In genomic region chr4:168569066-168569908, GRCh38 we compare ENCODE assay signal across 9 cellular contexts.
A peak's percentile ranks its signal among the peaks of the same experiment; 100 is the strongest.
DNase-seq lines count a peak whose midpoint lies in the region; ATAC-seq, FAIRE-seq and TF ChIP-seq lines count a peak whose summit lies in the region.
"Had no signal": no experiment of that assay in that cellular context is flagged by ENCODE, and none has a peak within 500 bp of the region (broad histone marks: within the 10 kb centered on the region; RNA-seq: fewer than 3 reads in every experiment).

No MANE protein-coding gene starts in this region.

- H3K27ac ChIP-seq in A549 = peak overlapping the region in 1 of 2 experiments; percentile 23; a peak in 1 of 6 replicates

- H3K36me3 ChIP-seq in H7 (replicated peaks; ENCODE audit: control insufficient read depth, insufficient read depth, low read length) = no peaks in the 10 kb centered on the region

- H3K4me2 ChIP-seq in A549 = peak overlapping the region; percentile 58

- TF ChIP-seq CTCF in A549 (IDR thresholded peaks at IDR 0.05) = no peak

- WGBS in A549 (ENCODE audit: missing lambda C conversion rate) = 42% methylated on average over 8 of the region's 8 CpGs

- no peak for TF ChIP-seq RAD21 in A549 (conservative IDR thresholded peaks at IDR 0.05 in 1 of 2, IDR thresholded peaks at IDR 0.05 in 1 of 2)

- no peaks in the 10 kb centered on the region for H3K4me1 Mint-ChIP-seq in activated T-helper 17 cell treated with anti-CD3 and anti-CD28 coated beads, Interleukin-2, amount 50 U/mL, for 72 hours

- no peak for TF ChIP-seq POLR2A in A549 (IDR thresholded peaks at IDR 0.05; ENCODE audit: low read length)

- no peaks in the 10 kb centered on the region for H3K36me3 Mint-ChIP-seq in activated T-helper 17 cell treated with anti-CD3 and anti-CD28 coated beads, Interleukin-2, amount 50 U/mL, for 72 hours (ENCODE audit: low read depth)

- peak in 1 of 2 experiments; percentile 68 for DNase-seq in A549 (ENCODE audit: low read depth in 1 of 2, low spot score in 1 of 2)
- DNase-seq in HT-29 (ENCODE audit: low spot score) = peak; percentile 26
- DNase-seq in left lobe of liver (ENCODE audit: low spot score) = no peak
- DNase-seq in NOMO-1 treated with DMSO at 0.1 percent for 48 hours (lab: John Stamatoyannopoulos, UW; ENCODE audit: unreplicated experiment) = no peak
- DNase-seq in H7 = no peak
- DNase-seq: head of caudate nucleus had no signal

- H3K27me3 ChIP-seq in H7 (ENCODE audit: control insufficient read depth, insufficient read depth, low read length) = no peaks in the 10 kb centered on the region

- no peak overlapping the region for H3K27ac Mint-ChIP-seq in activated T-helper 17 cell treated with anti-CD3 and anti-CD28 coated beads, Interleukin-2, amount 50 U/mL, for 72 hours

- no peak overlapping the region for H3K4me3 Mint-ChIP-seq in activated T-helper 17 cell treated with anti-CD3 and anti-CD28 coated beads, Interleukin-2, amount 50 U/mL, for 72 hours

- ATAC-seq in A549 = peak; percentile 84 to 98; a peak in 5 of 6 replicates
- peak; percentile 93 for ATAC-seq in activated T-helper 17 cell treated with anti-CD3 and anti-CD28 coated beads, Interleukin-2, amount 50 U/mL, for 72 hours (replicated peaks)
- peak; percentile 47 for ATAC-seq in left lobe of liver
- ATAC-seq in HG03039 (IDR thresholded peaks at IDR 0.05; ENCODE audit: unreplicated experiment) = no peak
- no peak for ATAC-seq in GM19455 (IDR thresholded peaks at IDR 0.05; ENCODE audit: unreplicated experiment)

- TF ChIP-seq EP300 in A549 (IDR thresholded peaks at IDR 0.05) = no peak

- POLR2A ChIA-PET in A549 (lab: Yijun Ruan, JAX) = no interaction called here

- FAIRE-seq in A549 (lab: Jason Lieb, UNC) = no peak

- CTCF ChIA-PET in A549 (lab: Yijun Ruan, JAX) = no interaction called here

- no peaks in the 10 kb centered on the region for H3K9me3 Mint-ChIP-seq in activated T-helper 17 cell treated with anti-CD3 and anti-CD28 coated beads, Interleukin-2, amount 50 U/mL, for 72 hours

- H3K27me3 Mint-ChIP-seq in activated T-helper 17 cell treated with anti-CD3 and anti-CD28 coated beads, Interleukin-2, amount 50 U/mL, for 72 hours = peaks cover 11% of the 10 kb centered on the region

- no peaks in the 10 kb centered on the region for H3K9me3 ChIP-seq in A549

- H3K4me3 ChIP-seq in A549 (0 out of 3 replicates have a peak overlapping the region, but pooled peaks have one; percentile 15), H7 (ENCODE audit: insufficient read depth, low read depth, low read length) (no peak overlapping the region)

- H3K4me1 ChIP-seq in A549 = peaks cover 9% of the 10 kb centered on the region

TF ChIP-seq in A549, 52 proteins besides CTCF, POLR2A, EP300 and RAD21:
- TF ChIP-seq CBX8 (IDR thresholded peaks at IDR 0.05) = no peak
- no peak for TF ChIP-seq NPAS2 (CRISPR knock-in tag; IDR thresholded peaks at IDR 0.05; ENCODE audit: borderline replicate concordance)
- TF ChIP-seq CBX2 (IDR thresholded peaks at IDR 0.05; ENCODE audit: borderline replicate concordance, low read depth) = no peak
- TF ChIP-seq, protein P1, sequence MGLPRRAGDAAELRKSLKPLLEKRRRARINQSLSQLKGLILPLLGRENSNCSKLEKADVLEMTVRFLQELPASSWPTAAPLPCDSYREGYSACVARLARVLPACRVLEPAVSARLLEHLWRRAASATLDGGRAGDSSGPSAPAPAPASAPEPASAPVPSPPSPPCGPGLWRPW (IDR thresholded peaks at IDR 0.05) = no peak
- TF ChIP-seq JUNB (IDR thresholded peaks at IDR 0.05) = no peak
- TF ChIP-seq SMC3 (IDR thresholded peaks at IDR 0.05) = no peak
- TF ChIP-seq FOXS1 (CRISPR knock-in tag; IDR thresholded peaks at IDR 0.05) = no peak
- no peak for TF ChIP-seq TFCP2L1 (CRISPR knock-in tag; IDR thresholded peaks at IDR 0.05)
- no peak for TF ChIP-seq BHLHE40 (IDR thresholded peaks at IDR 0.05; ENCODE audit: low read depth, low read length)
- TF ChIP-seq ZNF302 (CRISPR knock-in tag; IDR thresholded peaks at IDR 0.05) = no peak
TF ChIP-seq in A549: peak in this region for 0.

Comparison
In these comparisons a context has a peak if more than half of its experiments do, and no peak if none do; other contexts are left out.
1. ATAC-seq: peak in A549 (2 of 2), activated T-helper 17 cell treated with anti-CD3 and anti-CD28 coated beads, Interleukin-2, amount 50 U/mL, for 72 hours (single experiment) and left lobe of liver (single experiment); none in HG03039 (single experiment) and GM19455 (single experiment).